16 cellular contexts compared by ENCODE assay signal in the genomic region with DNA sequence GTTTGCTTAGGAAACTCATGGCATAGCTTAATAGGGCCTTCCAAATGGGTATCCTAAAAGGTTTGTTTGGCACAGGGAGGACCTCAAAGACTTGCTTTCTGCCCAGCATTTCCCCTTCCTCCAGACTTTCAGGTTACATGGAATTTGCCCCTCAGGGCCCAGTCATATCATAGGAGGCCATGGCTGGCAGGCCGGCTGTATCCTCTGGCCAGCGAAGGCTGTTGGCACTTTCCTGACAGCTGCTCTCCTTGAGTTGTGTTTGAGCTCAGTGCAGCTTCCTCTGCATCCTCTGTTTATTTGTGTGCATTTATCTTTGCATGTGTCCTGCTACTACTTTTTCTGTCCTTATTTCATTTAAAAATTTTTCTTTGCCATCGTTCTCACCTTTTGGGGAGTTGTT.
DNase-seq lines count a peak whose midpoint lies in the region; ATAC-seq and TF ChIP-seq lines count a peak whose summit lies in the region.
"Had no signal": no experiment of that assay in that cellular context is flagged by ENCODE, and none has a peak within 500 bp of the region (broad histone marks: within the 10 kb centered on the region; RNA-seq: fewer than 3 reads in every experiment).

No MANE protein-coding gene starts in this region.

- H4K12ac ChIP-seq in trophoblast cell (ENCODE audit: low read depth, low read length): no peak overlapping the region

- peaks cover 0 to 13% of the 10 kb centered on the region in 2 donors for H3K4me1 ChIP-seq in right atrium auricular region
- H3K4me1 ChIP-seq in trophoblast cell (ENCODE audit: control insufficient read depth in 1 of 2, insufficient read depth in 2 of 2, low read length in 2 of 2): peaks cover 13 to 15% of the 10 kb centered on the region in 2 experiments

- no peak overlapping the region for H4K8ac ChIP-seq in trophoblast cell (ENCODE audit: low read depth, low read length)

- no peaks in the 10 kb centered on the region for H3K9me3 ChIP-seq in right atrium auricular region
- no peaks in the 10 kb centered on the region for H3K9me3 ChIP-seq in trophoblast cell (ENCODE audit: insufficient read depth, low read depth, low read length)
- H3K9me3 ChIP-seq: BLaER1 had no signal

- H2BK5ac ChIP-seq in trophoblast cell (ENCODE audit: low read depth, low read length, poor library complexity): no peak overlapping the region

- intact Hi-C loops in Right ventricle myocardium superior (cut with DNase I) (loop anchor here (10.0 kb wide), 1 partner anchor 265 kb away; no protein-coding TSS in a partner anchor), left ventricle myocardium superior (cut with micrococcal nuclease) (no loop called here), head of caudate nucleus (cut with DNase I) (loop anchor here (10.0 kb wide), 1 partner anchor 265 kb away; no protein-coding TSS in a partner anchor)

- no peak overlapping the region for H2BK120ac ChIP-seq in trophoblast cell (ENCODE audit: insufficient read depth, low read length, poor library complexity)

- H4K91ac ChIP-seq in trophoblast cell (ENCODE audit: low read depth, low read length): no peak overlapping the region

- no peak overlapping the region for H2AFZ ChIP-seq in trophoblast cell (ENCODE audit: insufficient read depth, low read length, poor library complexity)

- H3K18ac ChIP-seq in trophoblast cell (ENCODE audit: low read length): peak overlapping the region; percentile 32

- no peaks in the 10 kb centered on the region for H3K79me2 ChIP-seq in trophoblast cell (ENCODE audit: control insufficient read depth, insufficient read depth, low read length, poor library complexity)

- no peak for DNase-seq in Right ventricle myocardium superior
- no peak for DNase-seq in right atrium auricular region (ENCODE audit: low spot score)
- DNase-seq in left ventricle myocardium superior: peak; percentile 43
- DNase-seq in trophoblast cell: peak in 1 of 2 donors; percentile 42
- no peak for DNase-seq in NCI-H146 treated with DMSO at 0.1 percent for 48 hours (lab: John Stamatoyannopoulos, UW; ENCODE audit: unreplicated experiment)
- no peak for DNase-seq in head of caudate nucleus
- DNase-seq in NCI-H1105 treated with DMSO at 0.1 percent for 48 hours (lab: John Stamatoyannopoulos, UW): no peak
- DNase-seq: 8988T; CD4-positive, alpha-beta memory T cell; DMS153; DMS79; GDM1; GOT3; H7 had no signal

- H3K4ac ChIP-seq in trophoblast cell (ENCODE audit: low read depth, low read length): no peak overlapping the region

- H3K36me3 ChIP-seq in right atrium auricular region (peaks cover under 1% of the 10 kb centered on the region), trophoblast cell (ENCODE audit: control insufficient read depth in 1 of 2, insufficient read depth in 2 of 2, low read length in 2 of 2) (peaks cover 2 to 6% of the 10 kb centered on the region in 2 experiments)

- no peak overlapping the region for H3K4me3 ChIP-seq in right atrium auricular region
- H3K4me3 ChIP-seq in trophoblast cell (ENCODE audit: low read depth, low read length): no peak overlapping the region
- H3K4me3 ChIP-seq: BLaER1 had no signal

- H2BK12ac ChIP-seq in trophoblast cell (ENCODE audit: low read length): no peak overlapping the region

- ATAC-seq in Right ventricle myocardium superior (ENCODE audit: poor library complexity): peak; percentile 82
- ATAC-seq in left ventricle myocardium superior: peak; percentile 80
- ATAC-seq: HepG2 had no signal

- H2AK5ac ChIP-seq in trophoblast cell (ENCODE audit: low read length): no peak overlapping the region

- H3K79me1 ChIP-seq in trophoblast cell (ENCODE audit: low read length): no peaks in the 10 kb centered on the region

- H3K23ac ChIP-seq in trophoblast cell (ENCODE audit: low read length): no peak overlapping the region

- no peaks in the 10 kb centered on the region for H3K27me3 ChIP-seq in right atrium auricular region
- no peaks in the 10 kb centered on the region for H3K27me3 ChIP-seq in trophoblast cell (ENCODE audit: insufficient read depth, low read length)
- H3K27me3 ChIP-seq: BLaER1 had no signal

- WGBS in trophoblast cell (ENCODE audit: extremely low coverage, insufficient coverage, insufficient read length): no CpG with 5 or more reads among the region's 3 CpGs

- TF ChIP-seq CTCF in right atrium auricular region (IDR thresholded peaks at IDR 0.05): no peak

- H3K27ac ChIP-seq in right atrium auricular region: peak overlapping the region in 1 of 2 donors; percentile 31
- no peak overlapping the region for H3K27ac ChIP-seq in trophoblast cell (ENCODE audit: low read depth, low read length)
- H3K27ac ChIP-seq: BLaER1 had no signal

- no peak overlapping the region for H3K14ac ChIP-seq in trophoblast cell (ENCODE audit: low read length)

- no peak overlapping the region for H3K4me2 ChIP-seq in trophoblast cell (ENCODE audit: low read length)
- H3K4me2 ChIP-seq: BLaER1 had no signal

- H3K9ac ChIP-seq in trophoblast cell (ENCODE audit: low read length): no peak overlapping the region
- H3K9ac ChIP-seq: BLaER1 had no signal
